23 cellular contexts compared by ENCODE assay signal in the genomic region with DNA sequence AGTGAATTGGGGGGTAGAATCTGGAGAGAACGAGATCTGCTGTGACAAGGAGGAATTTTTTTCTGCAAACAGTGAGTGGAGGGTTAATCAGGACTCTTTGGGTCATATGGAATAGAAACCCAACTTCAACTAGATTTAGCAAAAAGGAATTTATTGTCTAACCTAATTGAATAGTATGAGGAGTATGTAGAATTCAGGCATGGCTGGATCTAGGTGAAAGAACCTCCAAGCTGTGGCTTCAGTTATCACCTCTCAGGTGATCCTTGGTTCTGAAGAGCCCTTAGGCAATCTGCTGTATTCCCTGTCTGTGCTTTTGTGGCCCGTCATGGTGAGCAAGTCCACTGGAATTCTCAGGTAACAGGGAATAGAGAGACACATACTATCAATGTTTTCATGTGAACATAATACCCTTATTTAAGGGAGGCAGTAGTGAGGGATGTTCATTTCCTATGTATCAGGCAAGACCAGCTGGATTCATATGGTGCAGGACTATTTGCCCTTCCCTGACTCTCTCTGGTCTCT.
"Had no signal": no experiment of that assay in that cellular context is flagged by ENCODE, and none has a peak within 500 bp of the region (broad histone marks: within the 10 kb centered on the region; RNA-seq: fewer than 3 reads in every experiment).

No MANE protein-coding gene starts in this region.

- H3K27ac ChIP-seq: epithelial cell of prostate, esophagus muscularis mucosa, gastroesophageal sphincter, left lung, lower lobe of right lung, pancreas, sigmoid colon, skin epidermis, testis, tibial nerve had no signal

- H3K36me3 ChIP-seq: esophagus muscularis mucosa, gastroesophageal sphincter, left lung, lower lobe of right lung, pancreas, sigmoid colon, tibial nerve had no signal

- H3K4me3 ChIP-seq: esophagus muscularis mucosa, gastroesophageal sphincter, left lung, lower lobe of right lung, pancreas, sigmoid colon, skin epidermis, testis, tibial nerve had no signal

- H3K4me1 ChIP-seq: esophagus muscularis mucosa, gastroesophageal sphincter, left lung, lower lobe of right lung, pancreas, sigmoid colon, testis, tibial nerve had no signal

- FAIRE-seq: endometrium, pancreas had no signal

- DNase-seq: cortex of kidney; effector memory CD4-positive, alpha-beta T cell; glutamatergic neuron; islet precursor cell; left lung; lower lobe of right lung; mesenchymal stem cell; midbrain; occipital lobe; pancreas; sigmoid colon; stimulated activated CD4-positive, alpha-beta T cell treated with anti-CD3 and anti-CD28 coated beads, Interleukin-2, amount 100 ng/mL, for 24 hours; stimulated activated CD4-positive, alpha-beta T cell treated with anti-CD3 and anti-CD28 coated beads, Interleukin-4, amount 100 ng/mL, for 4 hours; stimulated activated naive B cell treated with anti-CD40 and anti-IgM and Interleukin-4, amounts not matched to agents 10 μg/mL and 1 μg/mL and 100 μg/mL, for 72 hours; stimulated activated naive CD8-positive, alpha-beta T cell treated with anti-CD3 and anti-CD28 coated beads, Interleukin-15, amount 100 ng/mL, for 72 hours; testis had no signal

- H3K9me3 ChIP-seq: esophagus muscularis mucosa, gastroesophageal sphincter, lower lobe of right lung, pancreas, sigmoid colon, testis, tibial nerve had no signal

- ATAC-seq: gastroesophageal sphincter; left lung; lower lobe of right lung; natural killer cell treated with Interleukin-12 subunit alpha and Interleukin-12 subunit beta and Interleukin-15 and Interleukin-18, amount 100 ng/mL, for 72 hours; pancreas; stimulated activated naive B cell treated with anti-CD40 and anti-IgM and Interleukin-4, amounts not matched to agents 10 μg/mL and 1 μg/mL and 100 μg/mL, for 72 hours; stimulated activated naive CD8-positive, alpha-beta T cell treated with anti-CD3 and anti-CD28 coated beads, Interleukin-15, amount 100 ng/mL, for 72 hours had no signal

- H3K27me3 ChIP-seq: esophagus muscularis mucosa, gastroesophageal sphincter, left lung, pancreas, sigmoid colon, testis, tibial nerve had no signal
